ENCODE assay signal across 15 cellular contexts in the genomic region with DNA sequence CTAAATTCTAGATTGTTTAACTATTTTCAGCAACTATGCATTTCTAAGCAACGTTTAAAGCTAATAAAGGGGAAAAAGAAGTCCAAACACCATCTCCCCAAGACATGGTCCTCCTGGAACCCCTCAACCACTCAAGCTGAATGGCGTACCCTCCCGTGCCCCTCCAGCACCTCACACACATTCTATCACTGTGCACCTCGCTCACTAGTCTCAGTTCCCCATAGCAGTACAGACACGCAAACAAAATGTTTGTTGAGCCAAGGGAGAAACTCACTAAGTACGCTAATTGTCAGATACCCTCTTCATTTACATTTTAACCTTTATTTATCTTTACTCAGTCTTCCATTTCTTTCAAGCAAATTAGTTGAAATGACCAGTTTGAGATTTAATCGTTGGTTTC. TPM values are rescaled to one million over a fixed set of nuclear protein-coding genes. Genes with fewer than 3 reads are reported as not detected.
DNase-seq lines count a peak whose midpoint lies in the region; ATAC-seq, FAIRE-seq and TF ChIP-seq lines count a peak whose summit lies in the region.
"Had no signal": no experiment of that assay in that cellular context is flagged by ENCODE, and none has a peak within 500 bp of the region (broad histone marks: within the 10 kb centered on the region; RNA-seq: fewer than 3 reads in every experiment).

No MANE protein-coding gene starts in this region.

- no peak overlapping the region for H3K4me3 Mint-ChIP-seq in activated naive CD8-positive, alpha-beta T cell treated with anti-CD3 and anti-CD28 coated beads, Interleukin-2, amount 10 ng/mL, durations not matched to agents 7 days and 5 days
- H3K4me3 Mint-ChIP-seq in activated naive CD8-positive, alpha-beta T cell treated with anti-CD3 and anti-CD28 coated beads for 36 hours, result no peak overlapping the region
- H3K4me3 Mint-ChIP-seq in stimulated activated naive B cell treated with anti-CD40 and anti-IgM and Interleukin-4, amounts not matched to agents 10 μg/mL and 1 μg/mL and 100 μg/mL, for 72 hours, result peak overlapping the region; percentile 7 to 35
- H3K4me3 Mint-ChIP-seq: activated T-cell treated with anti-CD3 and anti-CD28 coated beads, Interleukin-2, amount 50 U/mL, for 24 hours had no signal

- intact Hi-C loops in gastrocnemius medialis (cut with DNase I; ENCODE audit: low total_unique reads) (no loop called here), heart left ventricle (cut with DNase I) (loop anchor here in 1 of 10 donors (10.0 kb wide), 1 partner anchor 59 kb away; no protein-coding TSS in a partner anchor)

- no peaks in the 10 kb centered on the region for H3K27me3 Mint-ChIP-seq in activated naive CD8-positive, alpha-beta T cell treated with anti-CD3 and anti-CD28 coated beads, Interleukin-2, amount 10 ng/mL, durations not matched to agents 7 days and 5 days
- H3K27me3 Mint-ChIP-seq in activated naive CD8-positive, alpha-beta T cell treated with anti-CD3 and anti-CD28 coated beads for 36 hours, result no peaks in the 10 kb centered on the region
- no peaks in the 10 kb centered on the region for H3K27me3 Mint-ChIP-seq in stimulated activated naive B cell treated with anti-CD40 and anti-IgM and Interleukin-4, amounts not matched to agents 10 μg/mL and 1 μg/mL and 100 μg/mL, for 72 hours
- H3K27me3 Mint-ChIP-seq: activated T-cell treated with anti-CD3 and anti-CD28 coated beads, Interleukin-2, amount 50 U/mL, for 24 hours had no signal

- H3K36me3 Mint-ChIP-seq in activated naive CD8-positive, alpha-beta T cell treated with anti-CD3 and anti-CD28 coated beads, Interleukin-2, amount 10 ng/mL, durations not matched to agents 7 days and 5 days, result peaks cover 8% of the 10 kb centered on the region
- peaks cover 8% of the 10 kb centered on the region for H3K36me3 Mint-ChIP-seq in activated naive CD8-positive, alpha-beta T cell treated with anti-CD3 and anti-CD28 coated beads for 36 hours
- H3K36me3 Mint-ChIP-seq in stimulated activated naive B cell treated with anti-CD40 and anti-IgM and Interleukin-4, amounts not matched to agents 10 μg/mL and 1 μg/mL and 100 μg/mL, for 72 hours, result peaks cover 0 to 7% of the 10 kb centered on the region in 2 donors

- no peak overlapping the region for H3K27ac ChIP-seq in gastrocnemius medialis
- no peak overlapping the region for H3K27ac ChIP-seq in heart left ventricle
- H3K27ac ChIP-seq: 22Rv1, body of pancreas, ovary had no signal

- FAIRE-seq in H54 (lab: Jason Lieb, UNC), result peak; percentile 90

- no peaks in the 10 kb centered on the region for H3K9me3 Mint-ChIP-seq in activated naive CD8-positive, alpha-beta T cell treated with anti-CD3 and anti-CD28 coated beads, Interleukin-2, amount 10 ng/mL, durations not matched to agents 7 days and 5 days
- no peaks in the 10 kb centered on the region for H3K9me3 Mint-ChIP-seq in activated naive CD8-positive, alpha-beta T cell treated with anti-CD3 and anti-CD28 coated beads for 36 hours
- H3K9me3 Mint-ChIP-seq in stimulated activated naive B cell treated with anti-CD40 and anti-IgM and Interleukin-4, amounts not matched to agents 10 μg/mL and 1 μg/mL and 100 μg/mL, for 72 hours, result no peaks in the 10 kb centered on the region
- H3K9me3 Mint-ChIP-seq: activated T-cell treated with anti-CD3 and anti-CD28 coated beads, Interleukin-2, amount 50 U/mL, for 24 hours had no signal

- peak overlapping the region; percentile 15 for H3K27ac Mint-ChIP-seq in activated naive CD8-positive, alpha-beta T cell treated with anti-CD3 and anti-CD28 coated beads, Interleukin-2, amount 10 ng/mL, durations not matched to agents 7 days and 5 days
- H3K27ac Mint-ChIP-seq in activated naive CD8-positive, alpha-beta T cell treated with anti-CD3 and anti-CD28 coated beads for 36 hours, result no peak overlapping the region
- H3K27ac Mint-ChIP-seq in stimulated activated naive B cell treated with anti-CD40 and anti-IgM and Interleukin-4, amounts not matched to agents 10 μg/mL and 1 μg/mL and 100 μg/mL, for 72 hours, result peak overlapping the region; percentile 27
- H3K27ac Mint-ChIP-seq: activated T-cell treated with anti-CD3 and anti-CD28 coated beads, Interleukin-2, amount 50 U/mL, for 24 hours had no signal

- H3K4me1 Mint-ChIP-seq in activated naive CD8-positive, alpha-beta T cell treated with anti-CD3 and anti-CD28 coated beads, Interleukin-2, amount 10 ng/mL, durations not matched to agents 7 days and 5 days, result peaks cover 7% of the 10 kb centered on the region
- H3K4me1 Mint-ChIP-seq in activated naive CD8-positive, alpha-beta T cell treated with anti-CD3 and anti-CD28 coated beads for 36 hours, result peaks cover 30% of the 10 kb centered on the region
- H3K4me1 Mint-ChIP-seq in stimulated activated naive B cell treated with anti-CD40 and anti-IgM and Interleukin-4, amounts not matched to agents 10 μg/mL and 1 μg/mL and 100 μg/mL, for 72 hours, result peaks cover 21 to 26% of the 10 kb centered on the region in 2 donors

- H3K4me1 ChIP-seq in gastrocnemius medialis (peaks cover 25 to 31% of the 10 kb centered on the region in 2 donors), heart left ventricle (peaks cover 0 to 40% (median 17%) of the 10 kb centered on the region in 12 donors)
- H3K4me1 ChIP-seq: body of pancreas had no signal

- no peak for DNase-seq in activated naive CD8-positive, alpha-beta T cell treated with anti-CD3 and anti-CD28 coated beads, Interleukin-2, amount 10 ng/mL, durations not matched to agents 7 days and 5 days
- DNase-seq in activated naive CD8-positive, alpha-beta T cell treated with anti-CD3 and anti-CD28 coated beads for 36 hours, result no peak
- no peak for DNase-seq in H54 (ENCODE audit: insufficient read length, low spot score)
- DNase-seq in stimulated activated naive B cell treated with anti-CD40 and anti-IgM and Interleukin-4, amounts not matched to agents 10 μg/mL and 1 μg/mL and 100 μg/mL, for 72 hours, result no peak
- DNase-seq in gastrocnemius medialis, result no peak
- no peak for DNase-seq in HEK293T (ENCODE audit: extremely low spot score)
- no peak for DNase-seq in heart left ventricle
- DNase-seq: activated CD4-positive, CD25-positive, alpha-beta regulatory T cell; activated T-cell treated with anti-CD3 and anti-CD28 coated beads, Interleukin-2, amount 50 U/mL, for 24 hours; body of pancreas; hippocampal formation; ovary; stimulated activated naive CD4-positive, alpha-beta T cell had no signal

- H3K9me3 ChIP-seq in gastrocnemius medialis (no peaks in the 10 kb centered on the region), heart left ventricle (no peaks in the 10 kb centered on the region)
- H3K9me3 ChIP-seq: ovary had no signal

- CTCF ChIA-PET in HEK293T (lab: Yijun Ruan, JAX), result no interaction called here

- POLR2A ChIA-PET in activated naive CD8-positive, alpha-beta T cell treated with anti-CD3 and anti-CD28 coated beads, Interleukin-2, amount 10 ng/mL, durations not matched to agents 7 days and 5 days (lab: Charles Lee), result no interaction called here
- POLR2A ChIA-PET in HEK293T (lab: Yijun Ruan, JAX), result no interaction called here

- in situ Hi-C loops in gastrocnemius medialis (cut with MboI; ENCODE audit: low sequenced_read_pairs in 4 of 4), result no loop called here

- no peak for ATAC-seq in activated naive CD8-positive, alpha-beta T cell treated with anti-CD3 and anti-CD28 coated beads, Interleukin-2, amount 10 ng/mL, durations not matched to agents 7 days and 5 days (ENCODE audit: low read depth)
- ATAC-seq in HG03457 (IDR thresholded peaks at IDR 0.05; ENCODE audit: unreplicated experiment) (peak; percentile 81), gastrocnemius medialis (no peak), heart left ventricle (no peak)
- peak; percentile 68 to 90 for ATAC-seq in stimulated activated naive B cell treated with anti-CD40 and anti-IgM and Interleukin-4, amounts not matched to agents 10 μg/mL and 1 μg/mL and 100 μg/mL, for 72 hours (replicated peaks)
- ATAC-seq: body of pancreas had no signal

- TF ChIP-seq CTCF in gastrocnemius medialis (IDR thresholded peaks at IDR 0.05 in 4 of 5, conservative IDR thresholded peaks at IDR 0.05 in 1 of 5) (no peak), heart left ventricle (IDR thresholded peaks at IDR 0.05) (no peak)

- H3K36me3 ChIP-seq in gastrocnemius medialis (no peaks in the 10 kb centered on the region), heart left ventricle (peaks cover 0 to 29% (median 22%) of the 10 kb centered on the region in 9 donors)
- H3K36me3 ChIP-seq: ovary had no signal

- 95 to 96% (median 96%) methylated on average over 7 of the region's 7 CpGs for WGBS in heart left ventricle, 4 donors

- TF ChIP-seq POLR2A in H54 (IDR thresholded peaks at IDR 0.05; ENCODE audit: low read depth, low read length) (no peak), gastrocnemius medialis (IDR thresholded peaks at IDR 0.05) (no peak), heart left ventricle (IDR thresholded peaks at IDR 0.05) (no peak)

- H3K4me3 ChIP-seq in gastrocnemius medialis (no peak overlapping the region), heart left ventricle (no peak overlapping the region)
- H3K4me3 ChIP-seq: body of pancreas, ovary had no signal

- H3K27me3 ChIP-seq in gastrocnemius medialis (no peaks in the 10 kb centered on the region), heart left ventricle (no peaks in the 10 kb centered on the region)
- H3K27me3 ChIP-seq: body of pancreas, ovary had no signal

TF ChIP-seq in HEK293T, 16 proteins besides CTCF, POLR2A, EP300 and RAD21:
- TF ChIP-seq CTBP1 (IDR thresholded peaks at IDR 0.05; ENCODE audit: borderline replicate concordance) (no peak), HDGF (IDR thresholded peaks at IDR 0.05; ENCODE audit: borderline replicate concordance) (no peak), BHLHE40 (IDR thresholded peaks at IDR 0.05; ENCODE audit: borderline replicate concordance) (no peak), SP1 (IDR thresholded peaks at IDR 0.05) (no peak), ZNF384 (IDR thresholded peaks at IDR 0.05) (no peak), ELF4 (IDR thresholded peaks at IDR 0.05) (no peak)
TF ChIP-seq in HEK293T: peak in this region for 0.

RNA-seq across cellular contexts. Expression of a gene that starts 48.8 kb away (rescaled TPM):
- 10 to 100 TPM; 68.3 to 73.4 TPM for total RNA-seq in activated naive CD8-positive, alpha-beta T cell treated with anti-CD3 and anti-CD28 coated beads, Interleukin-2, amount 10 ng/mL, durations not matched to agents 7 days and 5 days
- total RNA-seq in activated naive CD8-positive, alpha-beta T cell treated with anti-CD3 and anti-CD28 coated beads for 36 hours, result 10 to 100 TPM; 41.1 to 42.9 TPM
- total RNA-seq in gastrocnemius medialis, result 10 to 100 TPM; 13.2 to 27.6 (median 15.5) TPM
- 10 to 100 TPM; 12.5 to 39.2 (median 16.3) TPM for total RNA-seq in heart left ventricle
- polyA plus RNA-seq in heart left ventricle, result 1 to 10 TPM; 4.4 to 8.5 TPM

Comparison
In these comparisons a context has a peak if more than half of its experiments do, and no peak if none do; other contexts are left out.
1. ATAC-seq: peak in HG03457 (single experiment) and stimulated activated naive B cell treated with anti-CD40 and anti-IgM and Interleukin-4, amounts not matched to agents 10 μg/mL and 1 μg/mL and 100 μg/mL, for 72 hours (2 of 2); none in activated naive CD8-positive, alpha-beta T cell treated with anti-CD3 and anti-CD28 coated beads, Interleukin-2, amount 10 ng/mL, durations not matched to agents 7 days and 5 days (single experiment), gastrocnemius medialis (0 of 2) and heart left ventricle (0 of 4).
2. H3K4me3 Mint-ChIP-seq: peak in stimulated activated naive B cell treated with anti-CD40 and anti-IgM and Interleukin-4, amounts not matched to agents 10 μg/mL and 1 μg/mL and 100 μg/mL, for 72 hours (2 of 2); none in activated naive CD8-positive, alpha-beta T cell treated with anti-CD3 and anti-CD28 coated beads, Interleukin-2, amount 10 ng/mL, durations not matched to agents 7 days and 5 days (single experiment) and activated naive CD8-positive, alpha-beta T cell treated with anti-CD3 and anti-CD28 coated beads for 36 hours (single experiment).